9 cellular contexts compared by ENCODE assay signal in the genomic region with DNA sequence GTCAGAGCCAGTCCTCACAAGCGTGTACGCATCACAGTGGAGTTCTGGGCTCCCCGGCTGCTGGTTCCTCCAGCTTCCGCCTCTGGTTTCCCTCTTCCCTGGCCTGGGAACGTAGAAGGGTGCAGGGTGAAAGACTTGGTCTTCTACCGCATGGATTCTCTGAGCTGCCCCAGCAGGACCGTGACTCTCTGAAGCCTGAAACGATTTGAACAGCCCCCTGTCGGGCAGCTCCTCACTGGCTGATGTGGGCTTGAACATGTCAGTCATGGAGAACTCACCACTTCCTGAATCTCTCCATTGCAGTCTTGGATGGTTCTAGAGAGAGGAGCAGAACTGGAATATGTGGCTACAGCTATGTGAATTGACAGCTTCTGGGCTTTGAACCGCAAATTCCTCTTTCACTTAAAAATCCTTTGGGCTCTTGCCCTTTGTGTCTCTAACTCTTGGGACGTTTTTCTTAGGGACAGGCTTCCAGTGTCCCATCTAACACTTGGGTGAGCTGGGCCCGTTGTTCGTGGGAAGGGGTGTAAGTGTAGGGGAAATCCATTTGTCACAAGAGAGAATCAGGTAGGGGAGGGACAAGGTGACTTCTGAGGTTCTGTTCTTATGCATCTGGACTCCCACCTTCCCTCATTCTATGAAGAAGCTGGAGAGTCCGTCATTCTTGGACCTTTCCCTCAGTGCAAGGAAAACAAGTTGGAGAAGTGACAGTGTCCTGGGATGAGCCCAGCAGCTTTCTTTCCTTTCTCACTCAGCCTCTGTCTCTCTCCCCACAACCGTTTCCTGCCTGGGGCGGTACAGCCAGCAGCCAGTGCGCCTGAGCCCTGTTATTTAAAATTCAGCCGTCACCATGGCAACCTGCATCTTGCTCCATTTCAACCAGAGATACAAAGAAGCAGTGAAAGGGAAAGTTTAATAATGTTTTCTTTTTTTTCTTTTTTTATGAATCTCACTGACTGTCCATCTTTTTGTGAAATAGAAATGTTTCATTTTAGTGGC.
A peak's percentile ranks its signal among the peaks of the same experiment; 100 is the strongest.
DNase-seq lines count a peak whose midpoint lies in the region; ATAC-seq, FAIRE-seq and TF ChIP-seq lines count a peak whose summit lies in the region.
"Had no signal": no experiment of that assay in that cellular context is flagged by ENCODE, and none has a peak within 500 bp of the region (broad histone marks: within the 10 kb centered on the region; RNA-seq: fewer than 3 reads in every experiment).

No MANE protein-coding gene starts in this region.

- DNase-seq in CD8-positive, alpha-beta memory T cell = peak; percentile 60 to 92 (median 73)
- DNase-seq in GM20000 (ENCODE audit: low spot score) (peak; percentile 59), fibroblast of pulmonary artery (ENCODE audit: low read depth) (peak; percentile 67), small intestine (peak; percentile 20), HUDEP-2 (lab: John Stamatoyannopoulos, UW; ENCODE audit: unreplicated experiment in 76 of 76) (no peak), GOT3 (lab: John Stamatoyannopoulos, UW) (no peak)
- peak; percentile 24 for DNase-seq in activated CD8-positive, alpha-beta memory T cell treated with anti-CD3 and anti-CD28 coated beads, Interleukin-2, amount 50 U/mL, for 24 hours (ENCODE audit: extremely low read depth)

- H3K36me3 Mint-ChIP-seq in CD8-positive, alpha-beta memory T cell = no peaks in the 10 kb centered on the region

- TF ChIP-seq CTCF in GM20000 (IDR thresholded peaks at IDR 0.05; ENCODE audit: extremely low read depth, missing control alignments) (no peak), fibroblast of pulmonary artery (IDR thresholded peaks at IDR 0.05; ENCODE audit: low read length, missing control alignments) (no peak)

- CTCF ChIA-PET in CD8-positive, alpha-beta memory T cell (lab: Charles Lee) = interaction anchor here (1.0 to 6.3 kb wide), 2 partner anchors 29 to 67 kb away, joined by 4 to 104 read pairs; no protein-coding TSS in a partner anchor

- ATAC-seq in HG03521 (IDR thresholded peaks at IDR 0.05; ENCODE audit: unreplicated experiment) = peak; percentile 87

- 65 to 85% (median 75%) methylated on average over 18 of the region's 18 CpGs for WGBS in small intestine, 3 donors

- H3K9me3 Mint-ChIP-seq in CD8-positive, alpha-beta memory T cell = no peaks in the 10 kb centered on the region

- H3K27ac ChIP-seq in CD8-positive, alpha-beta memory T cell (ENCODE audit: low read depth, low read length) = peak overlapping the region; percentile 36
- no peak overlapping the region for H3K27ac ChIP-seq in small intestine (ENCODE audit: low read depth in 1 of 2, low read length in 1 of 2)
- H3K27ac ChIP-seq: HL-60 had no signal

- H3K9me3 ChIP-seq in CD8-positive, alpha-beta memory T cell (ENCODE audit: low read length) = no peaks in the 10 kb centered on the region
- H3K9me3 ChIP-seq in small intestine (ENCODE audit: control insufficient read depth, low read depth) = no peaks in the 10 kb centered on the region

- H3K36me3 ChIP-seq in CD8-positive, alpha-beta memory T cell (ENCODE audit: insufficient read depth, low read length) = no peaks in the 10 kb centered on the region
- no peaks in the 10 kb centered on the region for H3K36me3 ChIP-seq in small intestine (ENCODE audit: control insufficient read depth in 2 of 2, insufficient read depth in 2 of 2, low read length in 2 of 2)

- peaks cover 0 to 1% of the 10 kb centered on the region in 2 donors for H3K27me3 Mint-ChIP-seq in CD8-positive, alpha-beta memory T cell

- no peaks in the 10 kb centered on the region for H3K27me3 ChIP-seq in CD8-positive, alpha-beta memory T cell (ENCODE audit: insufficient read depth, low read length, poor library complexity, severe bottlenecking)
- no peaks in the 10 kb centered on the region for H3K27me3 ChIP-seq in small intestine (ENCODE audit: control insufficient read depth in 2 of 2, insufficient read depth in 2 of 2, low read length in 2 of 2)

- no peak for FAIRE-seq in small intestine (lab: Jason Lieb, UNC)

- H3K4me3 ChIP-seq in CD8-positive, alpha-beta memory T cell (ENCODE audit: low read length) = no peak overlapping the region
- no peak overlapping the region for H3K4me3 ChIP-seq in fibroblast of pulmonary artery (replicated peaks; ENCODE audit: low read depth, low read length)
- no peak overlapping the region for H3K4me3 ChIP-seq in small intestine (ENCODE audit: low read depth in 1 of 2, low read length in 2 of 2)

- peaks cover 29 to 34% (median 32%) of the 10 kb centered on the region in 3 donors for H3K4me1 Mint-ChIP-seq in CD8-positive, alpha-beta memory T cell

- H3K4me1 ChIP-seq in CD8-positive, alpha-beta memory T cell (ENCODE audit: insufficient read depth, low read length) = peaks cover 24% of the 10 kb centered on the region
- H3K4me1 ChIP-seq in small intestine (ENCODE audit: control insufficient read depth in 2 of 2, insufficient read depth in 1 of 2, low read depth in 1 of 2, low read length in 1 of 2) = no peaks in the 10 kb centered on the region

- H3K27ac Mint-ChIP-seq in CD8-positive, alpha-beta memory T cell = peak overlapping the region; percentile 72 to 96 (median 94)

- H3K4me3 Mint-ChIP-seq in CD8-positive, alpha-beta memory T cell = peak overlapping the region in 6 of 7 donors; percentile 32 to 66 (median 46)

- POLR2A ChIA-PET in CD8-positive, alpha-beta memory T cell (lab: Charles Lee) = interaction anchor here (2.0 kb wide), 1 partner anchor 87 kb away, joined by 4 read pairs; the partner anchor contains the start of gene SLU7

Comparison
In these comparisons a context has a peak if more than half of its experiments do, and no peak if none do; other contexts are left out.
1. DNase-seq: peak in CD8-positive, alpha-beta memory T cell (5 of 5), GM20000 (single experiment), activated CD8-positive, alpha-beta memory T cell treated with anti-CD3 and anti-CD28 coated beads, Interleukin-2, amount 50 U/mL, for 24 hours (single experiment), fibroblast of pulmonary artery (single experiment) and small intestine (single experiment); none in HUDEP-2 (0 of 76) and GOT3 (single experiment).